In the genomic region with DNA sequence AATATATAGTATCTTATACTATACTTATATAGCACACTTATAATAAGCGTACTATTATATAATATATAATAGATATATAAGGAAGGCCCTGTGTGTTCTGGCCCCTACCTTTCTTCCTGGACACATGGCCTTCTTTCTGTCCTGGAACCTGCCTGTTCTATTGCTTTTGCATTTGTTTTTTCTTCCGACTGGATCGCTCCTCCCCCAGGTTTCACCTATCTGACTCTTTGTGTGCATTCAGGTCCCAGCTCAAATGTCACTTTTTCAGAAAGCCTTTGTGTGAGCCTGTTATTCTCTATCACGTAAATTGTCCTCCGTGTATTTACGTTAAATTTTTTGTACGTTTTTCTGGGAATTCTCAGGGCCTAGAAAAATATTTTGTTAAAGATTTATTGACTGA, we compare ENCODE assay signal across 8 cellular contexts. TPM values are rescaled to one million over a fixed set of nuclear protein-coding genes. Genes with fewer than 3 reads are reported as not detected.
DNase-seq lines count a peak whose midpoint lies in the region; ATAC-seq and TF ChIP-seq lines count a peak whose summit lies in the region.

No MANE protein-coding gene starts in this region.

- TF ChIP-seq CTCF in gastroesophageal sphincter (IDR thresholded peaks at IDR 0.05) (no peak), spleen (IDR thresholded peaks at IDR 0.05 in 8 of 11, conservative IDR thresholded peaks at IDR 0.05 in 3 of 11) (no peak)

- no peak for ATAC-seq in gastroesophageal sphincter

- H3K9me3 ChIP-seq in gastroesophageal sphincter: no peaks in the 10 kb centered on the region
- no peaks in the 10 kb centered on the region for H3K9me3 ChIP-seq in spleen

- H3K4me3 ChIP-seq in gastroesophageal sphincter (peak overlapping the region; percentile 50 to 69), spleen (peak overlapping the region in 6 of 8 donors; percentile 72 to 98 (median 90))

- 7 to 27% methylated on average over 7 of the region's 7 CpGs for WGBS in gastroesophageal sphincter (ENCODE audit: low coverage in 1 of 2), 2 donors
- WGBS in spleen, 5 donors: 33 to 57% (median 49%) methylated on average over 7 of the region's 7 CpGs

- DNase-seq in NCI-H1417 (lab: John Stamatoyannopoulos, UW): peak in 2 of 3 experiments; percentile 23 to 75
- no peak for DNase-seq in NCI-H1417 treated with DMSO at 0.1 percent for 48 hours (lab: John Stamatoyannopoulos, UW)
- peak; percentile 56 for DNase-seq in SK-N-DZ (ENCODE audit: low spot score)
- DNase-seq in spleen: no peak
- DNase-seq in NCI-H187 treated with DMSO at 0.1 percent for 48 hours (lab: John Stamatoyannopoulos, UW): no peak
- DNase-seq in HK-2 (ENCODE audit: unreplicated experiment): no peak
- no peak for DNase-seq in NCI-H1048 (lab: John Stamatoyannopoulos, UW)

- TF ChIP-seq POLR2A in gastroesophageal sphincter (IDR thresholded peaks at IDR 0.05) (no peak), spleen (IDR thresholded peaks at IDR 0.05) (no peak)

- peak overlapping the region; percentile 86 to 99 (median 97) for H3K27ac ChIP-seq in gastroesophageal sphincter
- peak overlapping the region; percentile 94 to 100 (median 98) for H3K27ac ChIP-seq in spleen

- intact Hi-C loops in spleen (cut with DNase I; ENCODE audit: low total_unique reads): no loop called here

- H3K36me3 ChIP-seq in gastroesophageal sphincter (no peaks in the 10 kb centered on the region), spleen (no peaks in the 10 kb centered on the region)

- H3K4me1 ChIP-seq in gastroesophageal sphincter (peaks cover 0 to 17% (median 0%) of the 10 kb centered on the region in 3 donors), spleen (peaks cover under 1 to 31% (median 16%) of the 10 kb centered on the region in 6 donors)

- no peak for TF ChIP-seq EP300 in gastroesophageal sphincter (IDR thresholded peaks at IDR 0.05)

- H3K27me3 ChIP-seq in gastroesophageal sphincter (no peaks in the 10 kb centered on the region), spleen (replicated peaks in 1 of 7) (no peaks in the 10 kb centered on the region)

RNA-seq across cellular contexts. Expression of a gene that starts 2.9 kb away (rescaled TPM):
- 32.2 and 35.3 TPM in 2 replicates for polyA plus RNA-seq in SK-N-DZ (2014; cell fraction: cytosol; rRNA removed)
- polyA plus RNA-seq in SK-N-DZ (2014; cell fraction: nucleus; rRNA removed): 24.5 and 41.7 TPM in 2 replicates
- total RNA-seq in gastroesophageal sphincter (100 to 1,000 TPM in 3 of 4 donors, 10 to 100 TPM in 1; 96.7 to 171 (median 131) TPM), spleen (100 to 1,000 TPM in 2 of 7 donors, 10 to 100 TPM in 5; 86.3 to 116 (median 94.9) TPM)
- polyA plus RNA-seq in spleen: 10 to 100 TPM; 23.5 to 37.6 (median 27.0) TPM

Comparison
In these comparisons a context has a peak if more than half of its experiments do, and no peak if none do; other contexts are left out.
1. DNase-seq: peak in NCI-H1417 (2 of 3) and SK-N-DZ (single experiment); none in NCI-H1417 treated with DMSO at 0.1 percent for 48 hours (single experiment), spleen (single experiment), NCI-H187 treated with DMSO at 0.1 percent for 48 hours (single experiment), HK-2 (single experiment) and NCI-H1048 (single experiment).